ENCODE assay signal across 9 cellular contexts in the genomic region with DNA sequence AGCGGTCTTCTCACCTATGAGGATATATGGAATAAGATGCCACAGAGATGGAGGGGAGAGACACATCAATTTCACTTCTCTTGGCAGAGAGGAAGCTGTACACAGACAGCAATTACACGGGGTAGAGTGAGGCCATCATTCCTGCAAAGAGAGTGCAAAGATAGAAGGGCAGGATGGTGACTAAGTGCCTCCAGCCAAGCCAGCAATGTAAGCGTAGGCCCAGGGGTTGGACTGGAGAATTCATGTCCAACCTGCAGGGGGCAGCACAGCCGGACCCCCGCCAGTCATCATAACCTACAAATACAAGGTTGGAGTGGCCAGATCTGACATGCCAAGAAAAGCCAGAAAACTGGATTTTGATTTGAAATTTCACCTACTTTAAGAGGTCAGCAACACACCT. TPM values are rescaled to one million over a fixed set of nuclear protein-coding genes. Genes with fewer than 3 reads are reported as not detected.
A peak's percentile ranks its signal among the peaks of the same experiment; 100 is the strongest.
DNase-seq lines count a peak whose midpoint lies in the region; ATAC-seq and TF ChIP-seq lines count a peak whose summit lies in the region.
"Had no signal": no experiment of that assay in that cellular context is flagged by ENCODE, and none has a peak within 500 bp of the region (broad histone marks: within the 10 kb centered on the region; RNA-seq: fewer than 3 reads in every experiment).

No MANE protein-coding gene starts in this region.

- TF ChIP-seq CTCF in neutrophil (IDR thresholded peaks at IDR 0.05): peak; percentile 20

- no peak overlapping the region for H3K27ac ChIP-seq in neutrophil

- no peaks in the 10 kb centered on the region for H3K9me3 ChIP-seq in neutrophil

- no peaks in the 10 kb centered on the region for H3K9me3 Mint-ChIP-seq in activated T-helper 17 cell treated with anti-CD3 and anti-CD28 coated beads, Interleukin-2, amount 50 U/mL, for 72 hours
- H3K9me3 Mint-ChIP-seq: naive thymus-derived CD8-positive, alpha-beta T cell had no signal

- ATAC-seq in activated T-helper 17 cell treated with anti-CD3 and anti-CD28 coated beads, Interleukin-2, amount 50 U/mL, for 72 hours (replicated peaks): peak; percentile 66
- no peak for ATAC-seq in HG02885 (IDR thresholded peaks at IDR 0.05; ENCODE audit: poor library complexity, unreplicated experiment)
- no peak for ATAC-seq in GM21515 (IDR thresholded peaks at IDR 0.05; ENCODE audit: unreplicated experiment)
- ATAC-seq in HG03342 (IDR thresholded peaks at IDR 0.05; ENCODE audit: unreplicated experiment): no peak
- ATAC-seq: naive thymus-derived CD8-positive, alpha-beta T cell had no signal

- peaks cover 12% of the 10 kb centered on the region for H3K27me3 Mint-ChIP-seq in activated T-helper 17 cell treated with anti-CD3 and anti-CD28 coated beads, Interleukin-2, amount 50 U/mL, for 72 hours

- H3K4me3 ChIP-seq in neutrophil (ENCODE audit: low read depth in 1 of 2, low read length in 1 of 2): no peak overlapping the region

- H3K27me3 ChIP-seq in neutrophil: peaks cover 63% of the 10 kb centered on the region

- no peaks in the 10 kb centered on the region for H3K4me1 Mint-ChIP-seq in activated T-helper 17 cell treated with anti-CD3 and anti-CD28 coated beads, Interleukin-2, amount 50 U/mL, for 72 hours
- H3K4me1 Mint-ChIP-seq: naive thymus-derived CD8-positive, alpha-beta T cell had no signal

- no peaks in the 10 kb centered on the region for H3K36me3 ChIP-seq in neutrophil

- H3K36me3 Mint-ChIP-seq in activated T-helper 17 cell treated with anti-CD3 and anti-CD28 coated beads, Interleukin-2, amount 50 U/mL, for 72 hours (ENCODE audit: low read depth): no peaks in the 10 kb centered on the region

- DNase-seq in Daoy (ENCODE audit: low read depth): peak; percentile 81
- DNase-seq in HT-29 (ENCODE audit: low spot score): peak; percentile 14
- no peak for DNase-seq in SHP77 treated with DMSO at 0.1 percent for 48 hours (lab: John Stamatoyannopoulos, UW)

- no peak overlapping the region for H3K4me3 Mint-ChIP-seq in activated T-helper 17 cell treated with anti-CD3 and anti-CD28 coated beads, Interleukin-2, amount 50 U/mL, for 72 hours
- H3K4me3 Mint-ChIP-seq: naive thymus-derived CD8-positive, alpha-beta T cell had no signal

- no peaks in the 10 kb centered on the region for H3K4me1 ChIP-seq in neutrophil (ENCODE audit: control insufficient read depth in 1 of 2, insufficient read depth in 1 of 2, low read depth in 1 of 2, low read length in 1 of 2)

- H3K27ac Mint-ChIP-seq in activated T-helper 17 cell treated with anti-CD3 and anti-CD28 coated beads, Interleukin-2, amount 50 U/mL, for 72 hours: no peak overlapping the region
- H3K27ac Mint-ChIP-seq: naive thymus-derived CD8-positive, alpha-beta T cell had no signal

RNA-seq across cellular contexts. Expression of a gene that starts 56.3 kb away (rescaled TPM):
- total RNA-seq in Daoy (2014; rRNA removed; shearing (Covaris generic)): 38.3 and 47.5 TPM in 2 replicates
- 0.39 TPM in 1 of 2 replicates, not detected in the other for total RNA-seq in HT-29 (2014; rRNA removed; shearing (Covaris generic))
- total RNA-seq in activated T-helper 17 cell treated with anti-CD3 and anti-CD28 coated beads, Interleukin-2, amount 50 U/mL, for 72 hours: 10 to 100 TPM in 1 of 2 donors, 1 to 10 TPM in 1; 1.1 to 14.7 TPM
